ENCODE assay signal across 26 cellular contexts in the genomic region with DNA sequence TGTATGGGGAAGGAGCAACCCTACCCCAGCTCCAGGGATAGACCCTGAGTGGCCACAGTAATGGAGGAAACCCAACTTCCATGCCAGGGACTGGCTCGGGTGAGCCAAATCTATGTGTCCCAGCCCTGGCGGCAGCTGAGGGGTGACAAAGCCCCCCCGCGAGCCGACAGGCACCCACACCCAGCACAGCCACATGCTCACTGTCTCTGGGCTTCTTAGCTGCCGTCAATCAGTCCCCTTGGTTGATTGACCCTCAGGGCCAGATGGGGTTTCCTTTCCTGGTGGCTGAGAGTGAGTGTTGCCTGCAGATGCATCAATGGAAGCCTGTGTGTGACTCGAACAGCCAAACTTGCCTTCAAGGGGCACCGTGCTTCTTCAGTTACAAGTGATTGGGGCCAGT. TPM values are rescaled to one million over a fixed set of nuclear protein-coding genes. Genes with fewer than 3 reads are reported as not detected.
"Had no signal": no experiment of that assay in that cellular context is flagged by ENCODE, and none has a peak within 500 bp of the region (broad histone marks: within the 10 kb centered on the region; RNA-seq: fewer than 3 reads in every experiment).

No MANE protein-coding gene starts in this region.

- DNase-seq: activated CD4-positive, alpha-beta memory T cell treated with anti-CD3 and anti-CD28 coated beads for 36 hours; activated CD4-positive, alpha-beta T cell treated with anti-CD3 and anti-CD28 coated beads for 48 hours; activated effector memory CD4-positive, alpha-beta T cell treated with Interleukin-2 at 50 U/mL for 16 hours; activated naive CD8-positive, alpha-beta T cell treated with anti-CD3 and anti-CD28 coated beads, Interleukin-2, amount 50 U/mL, for 24 hours; activated T-cell treated with anti-CD3 and anti-CD28 coated beads, Interleukin-2, amount 50 U/mL, for 72 hours; cerebellar nuclear complex; cortex of kidney; foreskin keratinocyte; immature natural killer cell; kidney glomerular epithelial cell; left ventricle myocardium inferior; midbrain; right lobe of liver; stimulated activated CD4-positive, alpha-beta T cell treated with anti-CD3 and anti-CD28 coated beads, Interleukin-2, amount 100 ng/mL, for 48 hours; stimulated activated CD8-positive, alpha-beta memory T cell treated with anti-CD3 and anti-CD28 coated beads, Interleukin-4, amount 100 ng/mL, for 48 hours; stimulated activated naive B cell treated with anti-CD40 and anti-IgM and Interleukin-4, amounts not matched to agents 10 μg/mL and 1 μg/mL and 100 μg/mL, for 72 hours; transverse colon; uterus had no signal

- H3K9me3 Mint-ChIP-seq: activated CD4-positive, alpha-beta memory T cell treated with anti-CD3 and anti-CD28 coated beads for 36 hours; activated naive CD4-positive, alpha-beta T cell treated with anti-CD3 and anti-CD28 coated beads, Interleukin-2, amount 10 ng/mL, durations not matched to agents 7 days and 5 days; activated naive CD8-positive, alpha-beta T cell treated with anti-CD3 and anti-CD28 coated beads, Interleukin-2, amount 50 U/mL, for 24 hours; activated T-cell treated with anti-CD3 and anti-CD28 coated beads, Interleukin-2, amount 50 U/mL, for 72 hours; stimulated activated naive B cell treated with anti-CD40 and anti-IgM and Interleukin-4, amounts not matched to agents 10 μg/mL and 1 μg/mL and 100 μg/mL, for 72 hours had no signal

- H3K27ac ChIP-seq: foreskin keratinocyte, hepatocyte, left ventricle myocardium inferior, parathyroid adenoma, right lobe of liver, transverse colon, uterus had no signal

- ATAC-seq: activated naive CD8-positive, alpha-beta T cell treated with anti-CD3 and anti-CD28 coated beads, Interleukin-2, amount 50 U/mL, for 24 hours; activated T-cell treated with anti-CD3 and anti-CD28 coated beads, Interleukin-2, amount 50 U/mL, for 72 hours; foreskin keratinocyte; natural killer cell treated with Interleukin-12 subunit alpha and Interleukin-12 subunit beta and Interleukin-15 and Interleukin-18, amount 100 ng/mL, for 72 hours; right lobe of liver; stimulated activated naive B cell treated with anti-CD40 and anti-IgM and Interleukin-4, amounts not matched to agents 10 μg/mL and 1 μg/mL and 100 μg/mL, for 72 hours had no signal

- H2AFZ ChIP-seq: hepatocyte, parathyroid adenoma had no signal

- H3K79me2 ChIP-seq: hepatocyte, parathyroid adenoma had no signal

- H3K9me3 ChIP-seq: left ventricle myocardium inferior, right lobe of liver, transverse colon, uterus had no signal

- H3K4me2 ChIP-seq: hepatocyte, smooth muscle cell had no signal

- H3K36me3 ChIP-seq: left ventricle myocardium inferior, right lobe of liver, transverse colon, uterus had no signal

- H3K4me1 ChIP-seq: foreskin keratinocyte, parathyroid adenoma had no signal

- H3K36me3 Mint-ChIP-seq: activated CD4-positive, alpha-beta memory T cell treated with anti-CD3 and anti-CD28 coated beads for 36 hours; immature natural killer cell had no signal

- H3K4me3 Mint-ChIP-seq: activated CD4-positive, alpha-beta memory T cell treated with anti-CD3 and anti-CD28 coated beads for 36 hours; activated naive CD4-positive, alpha-beta T cell treated with anti-CD3 and anti-CD28 coated beads, Interleukin-2, amount 10 ng/mL, durations not matched to agents 7 days and 5 days; activated naive CD8-positive, alpha-beta T cell treated with anti-CD3 and anti-CD28 coated beads, Interleukin-2, amount 50 U/mL, for 24 hours; activated T-cell treated with anti-CD3 and anti-CD28 coated beads, Interleukin-2, amount 50 U/mL, for 72 hours; immature natural killer cell; natural killer cell treated with Interleukin-12 subunit alpha and Interleukin-12 subunit beta and Interleukin-15 and Interleukin-18, amount 100 ng/mL, for 72 hours; stimulated activated naive B cell treated with anti-CD40 and anti-IgM and Interleukin-4, amounts not matched to agents 10 μg/mL and 1 μg/mL and 100 μg/mL, for 72 hours had no signal

- H3K27ac Mint-ChIP-seq: activated CD4-positive, alpha-beta memory T cell treated with anti-CD3 and anti-CD28 coated beads for 36 hours; activated naive CD4-positive, alpha-beta T cell treated with anti-CD3 and anti-CD28 coated beads, Interleukin-2, amount 10 ng/mL, durations not matched to agents 7 days and 5 days; activated naive CD8-positive, alpha-beta T cell treated with anti-CD3 and anti-CD28 coated beads, Interleukin-2, amount 50 U/mL, for 24 hours; activated T-cell treated with anti-CD3 and anti-CD28 coated beads, Interleukin-2, amount 50 U/mL, for 72 hours; immature natural killer cell; natural killer cell treated with Interleukin-12 subunit alpha and Interleukin-12 subunit beta and Interleukin-15 and Interleukin-18, amount 100 ng/mL, for 72 hours; stimulated activated naive B cell treated with anti-CD40 and anti-IgM and Interleukin-4, amounts not matched to agents 10 μg/mL and 1 μg/mL and 100 μg/mL, for 72 hours had no signal

- H3K4me3 ChIP-seq: hepatocyte, left ventricle myocardium inferior, right lobe of liver, smooth muscle cell, transverse colon, uterus had no signal

RNA-seq across cellular contexts. Expression of a gene that starts 2.1 kb away (rescaled TPM):
- total RNA-seq: activated CD4-positive, alpha-beta memory T cell treated with anti-CD3 and anti-CD28 coated beads for 36 hours; epithelial cell of proximal tubule; left ventricle myocardium inferior; lung microvascular endothelial cell; natural killer cell treated with Interleukin-12 subunit alpha and Interleukin-12 subunit beta and Interleukin-15 and Interleukin-18, amount 100 ng/mL, for 72 hours; smooth muscle cell; T-helper 1 cell treated with Interleukin-12 subunit alpha and Interleukin-12 subunit beta and Interleukin-4 antibody, amounts not matched to agents 30 ng/mL and 1 ng/mL, for 36 hours had no signal
